ENCODE assay signal across 24 cellular contexts in genomic region chr14:104527857-104528459, GRCh38. TPM values are rescaled to one million over a fixed set of nuclear protein-coding genes. Genes with fewer than 3 reads are reported as not detected.
DNase-seq lines count a peak whose midpoint lies in the region; ATAC-seq and TF ChIP-seq lines count a peak whose summit lies in the region.
"Had no signal": no experiment of that assay in that cellular context is flagged by ENCODE, and none has a peak within 500 bp of the region (broad histone marks: within the 10 kb centered on the region; RNA-seq: fewer than 3 reads in every experiment).

No MANE protein-coding gene starts in this region.

- H3K4me3 Mint-ChIP-seq in osteocyte (ENCODE audit: unreplicated experiment) (no peak overlapping the region), HFFc6 (no peak overlapping the region)
- H3K4me3 Mint-ChIP-seq: CD14-positive monocyte; CD4-positive, alpha-beta memory T cell; CD4-positive, CD25-positive, alpha-beta regulatory T cell; CD8-positive, alpha-beta memory T cell had no signal

- no peaks in the 10 kb centered on the region for H3K27me3 ChIP-seq in Karpas-422 (ENCODE audit: low read length)
- H3K27me3 ChIP-seq: BE2C, BLaER1 had no signal

- H3K9me3 Mint-ChIP-seq in osteocyte (ENCODE audit: unreplicated experiment) (peaks cover 30% of the 10 kb centered on the region), HFFc6 (peaks cover 29% of the 10 kb centered on the region)

- CTCF ChIA-PET in HEK293 (lab: Yijun Ruan, JAX): interaction anchor here (1.6 kb wide), 1 partner anchor 36 kb away, joined by 7 read pairs; no protein-coding TSS in a partner anchor

- no peaks in the 10 kb centered on the region for H3K4me1 Mint-ChIP-seq in osteocyte (ENCODE audit: unreplicated experiment)
- H3K4me1 Mint-ChIP-seq in HFFc6 (ENCODE audit: low read depth): no peaks in the 10 kb centered on the region
- H3K4me1 Mint-ChIP-seq: CD14-positive monocyte had no signal

- intact Hi-C loops in cardiac septum (cut with DNase I) (no loop called here), left cardiac atrium (cut with DNase I) (no loop called here), posterior vena cava (cut with DNase I) (no loop called here)

- no peaks in the 10 kb centered on the region; a peak in 1 of 3 replicates for H3K36me3 ChIP-seq in HEK293 (ENCODE audit: control insufficient read depth in 2 of 2, insufficient read depth in 1 of 2, low read length in 2 of 2)
- H3K36me3 ChIP-seq in Karpas-422 (ENCODE audit: insufficient read depth, low read length): no peaks in the 10 kb centered on the region
- H3K36me3 ChIP-seq: BE2C, BLaER1 had no signal

- no peak overlapping the region for H3K27ac Mint-ChIP-seq in osteocyte (ENCODE audit: unreplicated experiment)
- no peak overlapping the region for H3K27ac Mint-ChIP-seq in HFFc6
- H3K27ac Mint-ChIP-seq: CD14-positive monocyte; CD4-positive, alpha-beta memory T cell; CD4-positive, CD25-positive, alpha-beta regulatory T cell had no signal

- DNase-seq in cardiac septum (ENCODE audit: low spot score) (peak; percentile 22), left cardiac atrium (no peak), Karpas-422 (no peak), osteocyte (ENCODE audit: extremely low spot score, unreplicated experiment) (peak; percentile 2), posterior vena cava (ENCODE audit: low spot score) (no peak), HFFc6 (no peak)
- DNase-seq: 8988T; ACHN; BE2C; C1 segment of cervical spinal cord; CD4-positive, alpha-beta memory T cell; CD4-positive, CD25-positive, alpha-beta regulatory T cell; CD8-positive, alpha-beta memory T cell; COR-L47; DMS 273 treated with DMSO at 0.1 percent for 48 hours; DMS153; DMS53; DMS79; GF-D8 had no signal

- no peak overlapping the region for H3K9ac ChIP-seq in Karpas-422 (ENCODE audit: low read length)
- H3K9ac ChIP-seq: BLaER1 had no signal

- H3K4me1 ChIP-seq in HEK293 (ENCODE audit: control insufficient read depth, insufficient read depth, low read length): no peaks in the 10 kb centered on the region
- H3K4me1 ChIP-seq in Karpas-422 (ENCODE audit: low read length): peaks cover 47% of the 10 kb centered on the region
- H3K4me1 ChIP-seq: BE2C had no signal

- POLR2A ChIA-PET in HEK293 (lab: Yijun Ruan, JAX): interaction anchor here (1.3 kb wide), 1 partner anchor 9 kb away, joined by 4 read pairs; no protein-coding TSS in a partner anchor

- H2AFZ ChIP-seq in Karpas-422 (ENCODE audit: low read length): no peak overlapping the region

- H4K20me1 ChIP-seq in Karpas-422 (ENCODE audit: insufficient read depth, low read depth, low read length): no peaks in the 10 kb centered on the region
- H4K20me1 ChIP-seq: BLaER1 had no signal

- TF ChIP-seq CTCF in HEK293 (tag by site-specific recombination; IDR thresholded peaks at IDR 0.05) (no peak), osteocyte (IDR thresholded peaks at IDR 0.05) (no peak), HFFc6 (IDR thresholded peaks at IDR 0.05) (no peak)

- H3K4me3 ChIP-seq in HEK293 (ENCODE audit: low read depth, low read length) (no peak overlapping the region), Karpas-422 (ENCODE audit: low read length) (no peak overlapping the region)
- H3K4me3 ChIP-seq: BLaER1 had no signal

- H3K9me3 ChIP-seq in HEK293 (ENCODE audit: control insufficient read depth, insufficient read depth, low read depth, low read length) (no peaks in the 10 kb centered on the region), Karpas-422 (ENCODE audit: low read length) (no peaks in the 10 kb centered on the region)

- no peaks in the 10 kb centered on the region for H3K79me2 ChIP-seq in Karpas-422 (ENCODE audit: low read length)

- H3K9me2 ChIP-seq in Karpas-422 (replicated peaks; ENCODE audit: insufficient read depth, low read length): no peaks in the 10 kb centered on the region

- ATAC-seq in left cardiac atrium (no peak), GM21423 (IDR thresholded peaks at IDR 0.05; ENCODE audit: unreplicated experiment) (no peak)

- H3K36me3 Mint-ChIP-seq in osteocyte (ENCODE audit: unreplicated experiment) (no peaks in the 10 kb centered on the region), HFFc6 (ENCODE audit: low read depth) (peaks cover 12% of the 10 kb centered on the region; the same call in 1 of the 2 replicates)
- H3K36me3 Mint-ChIP-seq: CD14-positive monocyte; CD4-positive, CD25-positive, alpha-beta regulatory T cell had no signal

- H3K4me2 ChIP-seq in Karpas-422 (ENCODE audit: low read depth, low read length, poor library complexity, severe bottlenecking): no peak overlapping the region
- H3K4me2 ChIP-seq: BLaER1 had no signal

- no peaks in the 10 kb centered on the region for H3K27me3 Mint-ChIP-seq in osteocyte (ENCODE audit: unreplicated experiment)
- peaks cover 1% of the 10 kb centered on the region for H3K27me3 Mint-ChIP-seq in HFFc6 (ENCODE audit: insufficient read depth)
- H3K27me3 Mint-ChIP-seq: CD4-positive, CD25-positive, alpha-beta regulatory T cell had no signal

- H3K27ac ChIP-seq in HEK293 (ENCODE audit: extremely low read depth, low read depth, low read length): no peak overlapping the region
- peak overlapping the region; percentile 69 for H3K27ac ChIP-seq in Karpas-422 (ENCODE audit: low read length)
- H3K27ac ChIP-seq: BLaER1 had no signal

TF ChIP-seq in HEK293, 187 proteins besides CTCF, POLR2A, EP300 and RAD21:
- no peak for TF ChIP-seq ZNF660 (tag by site-specific recombination; IDR thresholded peaks at IDR 0.05)
- TF ChIP-seq ZNF133 (tag by site-specific recombination; IDR thresholded peaks at IDR 0.05): peak; percentile 95
- no peak for TF ChIP-seq ZNF830 (tag by site-specific recombination; IDR thresholded peaks at IDR 0.05; ENCODE audit: low read depth)
- TF ChIP-seq ZNF26 (tag by site-specific recombination; IDR thresholded peaks at IDR 0.05): no peak
TF ChIP-seq in HEK293: peak in this region for 1.

RNA-seq across cellular contexts. Expression of gene C14orf180, which starts 51.6 kb away (rescaled TPM):
- 67.8 TPM for total RNA-seq in cardiac septum
- 10 to 100 TPM; 26.6 to 66.7 TPM for total RNA-seq in left cardiac atrium
- total RNA-seq in Karpas-422 (2014; rRNA removed; shearing (Covaris generic); ENCODE audit: low replicate concordance): not detected in 2 replicates
- not detected in 2 replicates for total RNA-seq in osteocyte
- 1 to 10 TPM; 1.4 to 5.9 TPM for total RNA-seq in posterior vena cava
- total RNA-seq in HFFc6 (2021; fragmentation: NEBNext Ultra II Directional; extraction: Animal tissue kit (Norgen Biotek cat#: 25700)): not detected
- total RNA-seq: A673; CD4-positive, alpha-beta memory T cell; CD4-positive, CD25-positive, alpha-beta regulatory T cell; CD8-positive, alpha-beta memory T cell had no signal

Comparison
In these comparisons a context has a peak if more than half of its experiments do, and no peak if none do; other contexts are left out.
1. DNase-seq: peak in cardiac septum (single experiment) and osteocyte (single experiment); none in left cardiac atrium (single experiment), Karpas-422 (single experiment), posterior vena cava (single experiment) and HFFc6 (single experiment).
2. RNA of gene C14orf180, which starts 51.6 kb away (total RNA-seq): 67.8 TPM in cardiac septum (single experiment) and 26.6 to 66.7 TPM in left cardiac atrium; 1.4 to 5.9 TPM in posterior vena cava, not detected in Karpas-422, not detected in osteocyte and not detected in HFFc6; every median in the first group is over 4 times any median in the second.